1 cellular context compared by ENCODE assay signal in genomic region chr11:64341851-64342791, GRCh38.
TF ChIP-seq lines count a peak whose summit lies in the region.

No MANE protein-coding gene starts in this region.

TF ChIP-seq in HCT116, 20 proteins besides CTCF, POLR2A, EP300 and RAD21 (continued from another document):
- TF ChIP-seq SIN3A (IDR thresholded peaks at IDR 0.05; ENCODE audit: low read depth) = no peak
- no peak for TF ChIP-seq ZBTB33 (IDR thresholded peaks at IDR 0.05; ENCODE audit: extremely low read depth, insufficient replicate concordance, low read length)
TF ChIP-seq in HCT116: peak in this region for 2.
